In the genomic region with DNA sequence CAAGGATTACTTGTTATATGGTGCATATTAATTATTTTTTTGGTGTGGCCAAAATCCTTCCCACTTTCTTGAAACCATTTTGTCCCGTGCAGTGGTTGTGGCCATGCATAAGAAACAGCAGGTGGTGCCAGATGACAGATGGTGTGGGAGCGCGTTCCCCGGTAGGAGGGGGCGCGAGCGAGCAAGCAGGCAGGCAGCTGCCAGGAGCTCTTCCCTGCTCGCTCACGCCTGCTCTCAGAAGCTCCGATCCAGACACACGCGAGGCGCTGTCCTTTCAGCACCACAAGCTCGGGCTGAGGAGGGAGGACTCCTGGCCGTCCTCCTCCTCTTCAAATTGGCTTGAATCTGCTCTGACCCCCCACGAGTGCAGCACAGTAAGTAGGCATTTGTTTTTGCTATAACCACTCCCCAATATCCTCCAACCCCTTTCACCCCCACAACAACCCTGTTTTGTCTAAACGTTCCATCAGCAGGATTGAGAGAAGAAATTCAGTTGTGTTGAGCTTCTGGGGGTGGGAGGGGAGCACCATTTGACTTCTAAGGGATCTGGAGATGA, we compare ENCODE assay signal across 8 cellular contexts. TPM values are rescaled to one million over a fixed set of nuclear protein-coding genes. Genes with fewer than 3 reads are reported as not detected.
A peak's percentile ranks its signal among the peaks of the same experiment; 100 is the strongest.
DNase-seq lines count a peak whose midpoint lies in the region; ATAC-seq and TF ChIP-seq lines count a peak whose summit lies in the region.

NSG2 (plus strand) TSS at position 237 of the 556 bp plus-strand sequence. CDS start 1,050 bp downstream, outside the sequence.

- no peak within 1 kb of the TSS for H3K27ac ChIP-seq in upper lobe of left lung

- no peak within 1 kb of the TSS for H3K27ac Mint-ChIP-seq in endothelial cell (ENCODE audit: unreplicated experiment)
- no peak within 1 kb of the TSS for H3K27ac Mint-ChIP-seq in memory B cell

- H3K4me1 Mint-ChIP-seq in endothelial cell (ENCODE audit: unreplicated experiment) (no peaks in the 10 kb centered on the region), memory B cell (no peaks in the 10 kb centered on the region)

- 6 to 11% methylated on average over 5 to 17 of the region's 17 CpGs for WGBS in upper lobe of left lung, 2 donors

- H3K9me3 Mint-ChIP-seq in endothelial cell (ENCODE audit: unreplicated experiment) (no peaks in the 10 kb centered on the region), memory B cell (no peaks in the 10 kb centered on the region)

- H3K9me3 ChIP-seq in upper lobe of left lung, result no peaks in the 10 kb centered on the region

- ATAC-seq in GM18498 (IDR thresholded peaks at IDR 0.05; ENCODE audit: unreplicated experiment) (peak; percentile 98), HG02943 (IDR thresholded peaks at IDR 0.05; ENCODE audit: low read depth, unreplicated experiment) (peak; percentile 90), memory B cell (ENCODE audit: low read depth) (peak; percentile 42), upper lobe of left lung (ENCODE audit: low FRiP score in 2 of 2) (peak; percentile 87 to 89)

- H3K4me3 Mint-ChIP-seq in endothelial cell (ENCODE audit: unreplicated experiment) (no peak within 1 kb of the TSS), memory B cell (no peak within 1 kb of the TSS)

- no peaks in the 10 kb centered on the region for H3K4me1 ChIP-seq in upper lobe of left lung

- TF ChIP-seq POLR2A in upper lobe of left lung (IDR thresholded peaks at IDR 0.05), result no peak

- no peaks in the 10 kb centered on the region for H3K36me3 ChIP-seq in upper lobe of left lung

- DNase-seq in AG04449 (ENCODE audit: low read depth, low spot score) (peak; percentile 41), NCI-H1694 treated with DMSO at 0.1 percent for 48 hours (lab: John Stamatoyannopoulos, UW) (peak; percentile 67), SKM-1 treated with dmso at 0.1 percent for 144 hours (lab: John Stamatoyannopoulos, UW; ENCODE audit: unreplicated experiment) (peak; percentile 39), endothelial cell (ENCODE audit: low spot score) (peak; percentile 93), memory B cell (ENCODE audit: low spot score in 2 of 2) (peak in 1 of 2 donors; percentile 5), upper lobe of left lung (peak; percentile 75 to 80)

- H3K4me3 ChIP-seq in AG04449 (ENCODE audit: low read depth, low read length) (no peak within 1 kb of the TSS), upper lobe of left lung (no peak within 1 kb of the TSS)

- H3K36me3 Mint-ChIP-seq in endothelial cell (ENCODE audit: low read depth, unreplicated experiment) (no peaks in the 10 kb centered on the region), memory B cell (no peaks in the 10 kb centered on the region)

- CTCF ChIA-PET in AG04449 (lab: Yijun Ruan, JAX), result interaction anchor here (0.6 to 8.4 kb wide), 24 partner anchors 9 to 487 kb away, joined by 3 to 509 read pairs (median 4); no protein-coding TSS in a partner anchor

- TF ChIP-seq CTCF in AG04449 (IDR thresholded peaks at IDR 0.05; ENCODE audit: insufficient read depth, low read length, missing control alignments) (peak; percentile 71), endothelial cell (IDR thresholded peaks at IDR 0.05; ENCODE audit: unreplicated experiment) (peak; percentile 65), upper lobe of left lung (IDR thresholded peaks at IDR 0.05) (peak in 4 of 6 experiments; percentile 34 to 68 (median 64))

- no peaks in the 10 kb centered on the region for H3K27me3 ChIP-seq in upper lobe of left lung

- no peak for TF ChIP-seq EP300 in upper lobe of left lung (IDR thresholded peaks at IDR 0.05)

- POLR2A ChIA-PET in AG04449 (lab: Yijun Ruan, JAX), result interaction anchor here (0.8 kb wide), 1 partner anchor 266 kb away, joined by 3 read pairs; no protein-coding TSS in a partner anchor

- H3K27me3 Mint-ChIP-seq in endothelial cell (ENCODE audit: unreplicated experiment), result peaks cover 1% of the 10 kb centered on the region
- peaks cover 12% of the 10 kb centered on the region for H3K27me3 Mint-ChIP-seq in memory B cell

RNA-seq across cellular contexts. Expression of gene NSG2, which starts in this region (rescaled TPM):
- total RNA-seq in endothelial cell (ENCODE audit: unreplicated experiment) (not detected), upper lobe of left lung (1 to 10 TPM in 1 of 6 donors, under 1 TPM in 3, not detected in 2; 0.09 to 2.3 (median 0.13) TPM)

Comparison
In these comparisons a context has a peak if more than half of its experiments do, and no peak if none do; other contexts are left out.
1. Peak in DNase-seq in endothelial cell; RNA of the gene not detected or under 1 TPM.
2. ATAC-seq: peak in every context shown above with its lines; median percentile 98 in GM18498; 90 in HG02943; 88 in upper lobe of left lung; 42 in memory B cell.